8 cellular contexts compared by ENCODE assay signal in the genomic region with DNA sequence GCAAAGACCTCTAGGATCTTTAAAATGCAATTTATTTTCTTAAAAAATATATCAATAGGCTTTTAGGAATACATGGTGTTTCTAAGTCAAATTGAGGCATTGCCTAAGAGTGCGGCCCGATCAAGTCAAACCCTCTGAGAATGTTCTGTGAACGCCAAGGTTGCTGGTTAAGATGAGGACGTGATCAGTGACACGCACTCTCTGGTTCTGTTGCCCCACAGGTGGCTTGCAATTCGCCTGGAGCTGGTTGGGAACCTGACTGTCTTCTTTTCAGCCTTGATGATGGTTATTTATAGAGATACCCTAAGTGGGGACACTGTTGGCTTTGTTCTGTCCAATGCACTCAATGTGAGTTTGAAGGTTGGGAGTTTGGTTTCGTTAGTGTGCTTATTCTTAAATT.
"Had no signal": no experiment of that assay in that cellular context is flagged by ENCODE, and none has a peak within 500 bp of the region (broad histone marks: within the 10 kb centered on the region; RNA-seq: fewer than 3 reads in every experiment).

No MANE protein-coding gene starts in this region.

- ATAC-seq: HCT116, K562 had no signal

- H3K27ac ChIP-seq: HL-60 had no signal

- H3K36me3 ChIP-seq: HAP-1 had no signal

- H3K9me3 ChIP-seq: HAP-1 had no signal

- FAIRE-seq: K562 had no signal

- H3K4me3 ChIP-seq: HAP-1, K562 had no signal

- DNase-seq: GOT3, H7, HFFc6, IMR-90 had no signal
